2 cellular contexts compared by ENCODE assay signal in the genomic region with DNA sequence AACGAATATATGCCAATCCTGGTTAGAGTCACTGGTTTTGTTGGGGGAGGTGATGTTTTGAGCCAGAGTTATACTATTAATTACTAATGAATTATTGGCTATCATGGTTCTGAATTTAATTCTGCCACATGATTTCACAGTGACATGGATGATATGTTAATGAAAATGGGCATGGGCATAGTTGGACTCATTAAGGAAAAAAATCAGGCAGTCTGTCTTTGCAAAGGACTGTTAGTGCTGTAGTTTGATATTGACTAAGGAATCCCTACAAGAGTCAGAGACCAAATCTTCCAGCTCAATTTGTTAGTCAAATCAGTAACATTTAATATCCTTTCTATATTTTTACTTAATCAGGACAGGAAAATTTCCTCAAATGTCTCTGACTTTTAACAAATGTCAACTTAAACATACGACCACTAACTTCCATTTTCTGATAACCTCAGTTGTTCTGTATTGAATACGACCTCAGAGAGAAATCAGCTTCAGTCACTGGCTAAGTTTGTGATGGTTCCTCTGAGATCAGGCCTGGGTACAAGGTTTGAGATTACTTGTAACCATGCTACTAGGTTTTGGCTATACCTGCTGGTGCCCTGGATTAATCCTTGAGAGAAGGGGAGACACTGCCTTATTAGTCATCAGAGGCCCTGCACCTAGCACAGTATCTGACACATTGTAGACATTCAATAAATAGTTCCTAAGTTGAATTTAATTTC.
TF ChIP-seq lines count a peak whose summit lies in the region.

No MANE protein-coding gene starts in this region.

TF ChIP-seq in IMR-90, 13 proteins besides CTCF, POLR2A, EP300 and RAD21:
- TF ChIP-seq CHD1 (IDR thresholded peaks at IDR 0.05; ENCODE audit: low read depth, low read length) (no peak), SMC3 (IDR thresholded peaks at IDR 0.05; ENCODE audit: low read depth, low read length) (no peak), NFE2L2 (IDR thresholded peaks at IDR 0.05; ENCODE audit: low read depth, low read length) (no peak), FOS (IDR thresholded peaks at IDR 0.05; ENCODE audit: low read depth, low read length) (0 out of 2 replicates have a peak, but pooled peaks have one; percentile 5)

TF ChIP-seq in GM12878, 131 proteins besides CTCF, POLR2A, EP300 and RAD21:
- TF ChIP-seq MEF2A (IDR thresholded peaks at IDR 0.05; ENCODE audit: insufficient read depth, low read depth, low read length) (no peak), NFYA (IDR thresholded peaks at IDR 0.05; ENCODE audit: borderline replicate concordance, low read depth, low read length) (no peak), POLR2AphosphoS5 (IDR thresholded peaks at IDR 0.05; ENCODE audit: low read length) (peak; percentile 67), NR2C1 (IDR thresholded peaks at IDR 0.05) (no peak), ZNF207 (IDR thresholded peaks at IDR 0.05; ENCODE audit: borderline replicate concordance) (no peak), RAD51 (IDR thresholded peaks at IDR 0.05) (no peak)
